ENCODE assay signal across 23 cellular contexts in the genomic region with DNA sequence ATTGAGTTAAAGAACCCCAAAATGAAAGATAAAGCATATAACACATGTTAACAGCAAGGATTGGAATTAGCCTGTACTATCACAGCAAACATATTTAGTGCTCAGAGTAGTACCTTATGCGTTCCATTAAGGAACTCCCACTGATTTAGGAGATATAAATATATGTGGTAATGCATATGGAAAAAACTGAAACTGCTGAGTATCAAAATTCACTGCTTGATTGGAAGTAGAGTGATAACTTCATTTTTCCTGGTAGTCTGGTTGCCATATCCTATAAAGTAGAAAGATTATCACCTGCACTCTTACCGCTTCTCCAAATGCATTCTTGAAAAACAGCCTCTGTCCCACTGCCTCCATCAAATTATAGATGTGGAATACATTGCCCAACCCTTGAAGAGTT.
"Had no signal": no experiment of that assay in that cellular context is flagged by ENCODE, and none has a peak within 500 bp of the region (broad histone marks: within the 10 kb centered on the region; RNA-seq: fewer than 3 reads in every experiment).

No MANE protein-coding gene starts in this region.

- H3K27me3 ChIP-seq: SJSA1 had no signal

- H3K9me3 ChIP-seq: SJSA1 had no signal

- DNase-seq: activated CD4-positive, alpha-beta T cell treated with anti-CD3 and anti-CD28 coated beads for 4 hours; activated CD8-positive, alpha-beta memory T cell treated with anti-CD3 and anti-CD28 coated beads, Interleukin-2, amount 50 U/mL, for 4 hours; activated CD8-positive, alpha-beta T cell treated with anti-CD3 and anti-CD28 coated beads for 36 hours; activated gamma-delta T cell treated with Interleukin-2 at 50 U/mL for 16 hours; activated naive CD4-positive, alpha-beta T cell treated with anti-CD3 and anti-CD28 coated beads, Interleukin-2, amount 10 ng/mL, durations not matched to agents 7 days and 5 days; activated naive CD8-positive, alpha-beta T cell treated with anti-CD3 and anti-CD28 coated beads for 36 hours; activated T-cell treated with anti-CD3 and anti-CD28 coated beads, Interleukin-2, amount 50 U/mL, for 72 hours; anterior cingulate cortex; Karpas-422; MM.1S; NCI-H1105; NCI-H1436; NCI-H1694 treated with DMSO at 0.1 percent for 48 hours; NCI-H2029 treated with DMSO at 0.1 percent for 48 hours; NCI-H345; NCI-H510A; NCI-H69; NK-92 treated with Interleukin-12 subunit alpha and Interleukin-12 subunit beta, amount 100 ng/mL, for 24 hours; OCI-M1; SHP77 had no signal

- ATAC-seq: activated CD8-positive, alpha-beta T cell treated with anti-CD3 and anti-CD28 coated beads for 36 hours; activated T-cell treated with anti-CD3 and anti-CD28 coated beads, Interleukin-2, amount 50 U/mL, for 72 hours had no signal

- H3K27ac ChIP-seq: SJSA1, VCaP had no signal

- H3K4me3 Mint-ChIP-seq: activated CD8-positive, alpha-beta T cell treated with anti-CD3 and anti-CD28 coated beads for 36 hours; activated naive CD4-positive, alpha-beta T cell treated with anti-CD3 and anti-CD28 coated beads, Interleukin-2, amount 10 ng/mL, durations not matched to agents 7 days and 5 days; activated naive CD8-positive, alpha-beta T cell treated with anti-CD3 and anti-CD28 coated beads for 36 hours; activated T-cell treated with anti-CD3 and anti-CD28 coated beads, Interleukin-2, amount 50 U/mL, for 72 hours had no signal

- H3K27ac Mint-ChIP-seq: activated CD8-positive, alpha-beta T cell treated with anti-CD3 and anti-CD28 coated beads for 36 hours; activated naive CD4-positive, alpha-beta T cell treated with anti-CD3 and anti-CD28 coated beads, Interleukin-2, amount 10 ng/mL, durations not matched to agents 7 days and 5 days; activated naive CD8-positive, alpha-beta T cell treated with anti-CD3 and anti-CD28 coated beads for 36 hours; activated T-cell treated with anti-CD3 and anti-CD28 coated beads, Interleukin-2, amount 50 U/mL, for 72 hours; activated T-helper 2 cell treated with anti-CD3 and anti-CD28 coated beads, Interferon-gamma antibody, Interleukin-2, Interleukin-4, amounts not matched to agents 10 μg/mL and 5 μg/mL and 100 μg/mL, durations not matched to agents 14 hours and 24 hours and 36 hours had no signal

- H3K9me3 Mint-ChIP-seq: activated CD8-positive, alpha-beta T cell treated with anti-CD3 and anti-CD28 coated beads for 36 hours; activated naive CD4-positive, alpha-beta T cell treated with anti-CD3 and anti-CD28 coated beads, Interleukin-2, amount 10 ng/mL, durations not matched to agents 7 days and 5 days; activated T-cell treated with anti-CD3 and anti-CD28 coated beads, Interleukin-2, amount 50 U/mL, for 72 hours; activated T-helper 2 cell treated with anti-CD3 and anti-CD28 coated beads, Interferon-gamma antibody, Interleukin-2, Interleukin-4, amounts not matched to agents 10 μg/mL and 5 μg/mL and 100 μg/mL, durations not matched to agents 14 hours and 24 hours and 36 hours had no signal

- H3K36me3 ChIP-seq: SJSA1 had no signal

- H3K27me3 Mint-ChIP-seq: activated CD8-positive, alpha-beta T cell treated with anti-CD3 and anti-CD28 coated beads for 36 hours; activated naive CD4-positive, alpha-beta T cell treated with anti-CD3 and anti-CD28 coated beads, Interleukin-2, amount 10 ng/mL, durations not matched to agents 7 days and 5 days; activated naive CD8-positive, alpha-beta T cell treated with anti-CD3 and anti-CD28 coated beads for 36 hours had no signal

- H3K4me3 ChIP-seq: SJSA1 had no signal
